In genomic region chr14:54133896-54134295, GRCh38 we compare ENCODE assay signal across 1 cellular context.
A peak's percentile ranks its signal among the peaks of the same experiment; 100 is the strongest.
TF ChIP-seq lines count a peak whose summit lies in the region.

No MANE protein-coding gene starts in this region.

TF ChIP-seq in HepG2, 621 proteins besides CTCF, POLR2A, EP300 and RAD21 (continued from another document and continues in another):
- TF ChIP-seq ZNF275 (CRISPR knock-in tag; IDR thresholded peaks at IDR 0.05; ENCODE audit: borderline replicate concordance) (no peak), ZNF207 (IDR thresholded peaks at IDR 0.05; ENCODE audit: borderline replicate concordance) (no peak), ZSCAN31 (CRISPR knock-in tag; IDR thresholded peaks at IDR 0.05; ENCODE audit: low read depth) (no peak), AGO1 (IDR thresholded peaks at IDR 0.05; ENCODE audit: low read depth, low read length, poor library complexity, severe bottlenecking) (no peak), NFE2 (CRISPR knock-in tag; IDR thresholded peaks at IDR 0.05) (no peak), SATB2 (CRISPR knock-in tag; IDR thresholded peaks at IDR 0.05) (0 out of 2 replicates have a peak, but pooled peaks have one; percentile 5), SRSF9 (IDR thresholded peaks at IDR 0.05; ENCODE audit: borderline replicate concordance, insufficient read depth, low read depth, low read length, poor library complexity, severe bottlenecking) (no peak), ZNF670 (CRISPR knock-in tag; IDR thresholded peaks at IDR 0.05; ENCODE audit: borderline replicate concordance) (no peak), REL (CRISPR knock-in tag; conservative IDR thresholded peaks at IDR 0.05) (no peak), TCF7 (IDR thresholded peaks at IDR 0.05; ENCODE audit: low read depth) (peak; percentile 82), SRF (IDR thresholded peaks at IDR 0.05; ENCODE audit: low read depth, low read length) (no peak), SMYD3 (CRISPR knock-in tag; IDR thresholded peaks at IDR 0.05) (no peak), ZNF292 (CRISPR knock-in tag; IDR thresholded peaks at IDR 0.05; ENCODE audit: borderline replicate concordance, low read depth) (peak; percentile 78; the same call in 1 of the 2 replicates), HNF1A (IDR thresholded peaks at IDR 0.05; ENCODE audit: low read depth) (peak; percentile 79), HNF1A (CRISPR knock-in tag; IDR thresholded peaks at IDR 0.05; ENCODE audit: borderline replicate concordance) (peak; percentile 93), ZNF331 (CRISPR knock-in tag; IDR thresholded peaks at IDR 0.05) (peak; percentile 96), RBM39 (IDR thresholded peaks at IDR 0.05; ENCODE audit: low read depth, low read length, poor library complexity, severe bottlenecking) (no peak), ZFP36L1 (CRISPR knock-in tag; IDR thresholded peaks at IDR 0.05) (no peak), RNF2 (conservative IDR thresholded peaks at IDR 0.05; ENCODE audit: low read depth) (no peak), ZNF691 (CRISPR knock-in tag; IDR thresholded peaks at IDR 0.05; ENCODE audit: borderline replicate concordance, low read depth) (peak; percentile 73; the same call in 1 of the 2 replicates), ZNF792 (CRISPR knock-in tag; IDR thresholded peaks at IDR 0.05) (peak; percentile 85; the same call in 1 of the 2 replicates), HCFC1 (IDR thresholded peaks at IDR 0.05; ENCODE audit: low read depth, low read length) (no peak), TBP (CRISPR knock-in tag; IDR thresholded peaks at IDR 0.05) (no peak), GTF3A (CRISPR knock-in tag; conservative IDR thresholded peaks at IDR 0.05) (no peak), ZNF30 (CRISPR knock-in tag; IDR thresholded peaks at IDR 0.05) (no peak), ZNF549 (CRISPR knock-in tag; IDR thresholded peaks at IDR 0.05) (no peak), ZBTB44 (CRISPR knock-in tag; IDR thresholded peaks at IDR 0.05) (no peak), ZNF629 (CRISPR knock-in tag; conservative IDR thresholded peaks at IDR 0.05) (0 out of 2 replicates have a peak, but pooled peaks have one; percentile 21), HOXD1 (CRISPR knock-in tag; IDR thresholded peaks at IDR 0.05) (0 out of 2 replicates have a peak, but pooled peaks have one; percentile 72), AKAP8 (CRISPR knock-in tag; IDR thresholded peaks at IDR 0.05) (peak; percentile 75; the same call in 1 of the 2 replicates), ONECUT2 (CRISPR knock-in tag; IDR thresholded peaks at IDR 0.05) (no peak), ZNF850 (CRISPR knock-in tag; conservative IDR thresholded peaks at IDR 0.05) (no peak), HMGXB3 (CRISPR knock-in tag; IDR thresholded peaks at IDR 0.05; ENCODE audit: borderline replicate concordance) (peak; percentile 85; the same call in 1 of the 2 replicates), PITX1 (CRISPR knock-in tag; IDR thresholded peaks at IDR 0.05) (peak; percentile 80; the same call in 1 of the 2 replicates), SIN3B (IDR thresholded peaks at IDR 0.05; ENCODE audit: low read length) (no peak), NBN (conservative IDR thresholded peaks at IDR 0.05) (no peak), KLF11 (CRISPR knock-in tag; IDR thresholded peaks at IDR 0.05) (peak; percentile 74; the same call in 1 of the 2 replicates), RFXAP (CRISPR knock-in tag; IDR thresholded peaks at IDR 0.05; ENCODE audit: borderline replicate concordance) (no peak), BCL3 (CRISPR knock-in tag; IDR thresholded peaks at IDR 0.05) (no peak), E2F5 (CRISPR knock-in tag; conservative IDR thresholded peaks at IDR 0.05) (no peak), HINFP (CRISPR knock-in tag; IDR thresholded peaks at IDR 0.05; ENCODE audit: low read depth) (no peak), ZKSCAN1 (IDR thresholded peaks at IDR 0.05; ENCODE audit: low read length) (no peak), ZNF7 (CRISPR knock-in tag; IDR thresholded peaks at IDR 0.05) (no peak), ZNF790 (CRISPR knock-in tag; IDR thresholded peaks at IDR 0.05; ENCODE audit: borderline replicate concordance) (no peak), ZFP90 (CRISPR knock-in tag; IDR thresholded peaks at IDR 0.05; ENCODE audit: borderline replicate concordance) (peak; percentile 65; the same call in 1 of the 2 replicates), NFYB (CRISPR knock-in tag; IDR thresholded peaks at IDR 0.05) (no peak), KDM4B (CRISPR knock-in tag; IDR thresholded peaks at IDR 0.05) (peak; percentile 89), ATF6 (CRISPR knock-in tag; conservative IDR thresholded peaks at IDR 0.05) (no peak)
